Comparison of ENCODE assay signal across 12 cellular contexts in genomic region chr1:226645279-226645976, GRCh38.
DNase-seq lines count a peak whose midpoint lies in the region; ATAC-seq and TF ChIP-seq lines count a peak whose summit lies in the region.
"Had no signal": no experiment of that assay in that cellular context is flagged by ENCODE, and none has a peak within 500 bp of the region (broad histone marks: within the 10 kb centered on the region; RNA-seq: fewer than 3 reads in every experiment).

No MANE protein-coding gene starts in this region.

- H3K9me3 ChIP-seq in muscle layer of colon (ENCODE audit: low read length) (no peaks in the 10 kb centered on the region), transverse colon (no peaks in the 10 kb centered on the region), hepatocyte (ENCODE audit: low read depth) (no peaks in the 10 kb centered on the region)

- H3K4me1 ChIP-seq in muscle layer of colon (ENCODE audit: insufficient read depth, low read length), result peaks cover 56% of the 10 kb centered on the region
- peaks cover 26 to 37% (median 34%) of the 10 kb centered on the region in 4 donors for H3K4me1 ChIP-seq in transverse colon
- H3K4me1 ChIP-seq in hepatocyte (ENCODE audit: insufficient read depth), result peaks cover 5% of the 10 kb centered on the region

- H3K4me1 Mint-ChIP-seq in activated naive CD4-positive, alpha-beta T cell treated with anti-CD3 and anti-CD28 coated beads for 36 hours (ENCODE audit: low read depth), result peaks cover 64% of the 10 kb centered on the region
- peaks cover 62% of the 10 kb centered on the region for H3K4me1 Mint-ChIP-seq in activated naive CD8-positive, alpha-beta T cell treated with anti-CD3 and anti-CD28 coated beads for 36 hours

- H3K27ac ChIP-seq in muscle layer of colon (ENCODE audit: low read depth, low read length) (peak overlapping the region; percentile 47), transverse colon (peak overlapping the region in 3 of 4 donors; percentile 58 to 72 (median 61)), hepatocyte (no peak overlapping the region)
- H3K27ac ChIP-seq: SK-N-MC had no signal

- H3K4me3 ChIP-seq in muscle layer of colon (ENCODE audit: low read depth in 1 of 2, low read length in 2 of 2), result no peak overlapping the region
- H3K4me3 ChIP-seq in transverse colon, result no peak overlapping the region
- H3K4me3 ChIP-seq in hepatocyte, result no peak overlapping the region
- H3K4me3 ChIP-seq: SK-N-MC had no signal

- H3K36me3 ChIP-seq in muscle layer of colon (ENCODE audit: insufficient read depth, low read length), result peaks cover 51% of the 10 kb centered on the region
- peaks cover 0 to 17% (median 0%) of the 10 kb centered on the region in 4 donors for H3K36me3 ChIP-seq in transverse colon
- H3K36me3 ChIP-seq in hepatocyte (replicated peaks; ENCODE audit: insufficient read depth, low read depth), result no peaks in the 10 kb centered on the region

- no peak for TF ChIP-seq POLR2A in transverse colon (IDR thresholded peaks at IDR 0.05)

- H3K27me3 ChIP-seq in muscle layer of colon (ENCODE audit: control insufficient read depth in 1 of 2, insufficient read depth in 2 of 2, low read length in 2 of 2), result no peaks in the 10 kb centered on the region
- H3K27me3 ChIP-seq in transverse colon, result no peaks in the 10 kb centered on the region
- no peaks in the 10 kb centered on the region for H3K27me3 ChIP-seq in hepatocyte

- in situ Hi-C loops in transverse colon (cut with MboI; ENCODE audit: low pct_ligation_motif_present in 1 of 4, low pct_unique_long_range_greater_than_20kb in 1 of 4, low sequenced_read_pairs in 3 of 4), result loop anchor here in 1 of 4 donors (25.0 kb wide), 1 partner anchor 792 kb away; no protein-coding TSS in a partner anchor

- no peak overlapping the region for H3K4me3 Mint-ChIP-seq in activated naive CD4-positive, alpha-beta T cell treated with anti-CD3 and anti-CD28 coated beads for 36 hours
- no peak overlapping the region for H3K4me3 Mint-ChIP-seq in activated naive CD8-positive, alpha-beta T cell treated with anti-CD3 and anti-CD28 coated beads for 36 hours

- intact Hi-C loops in activated naive CD4-positive, alpha-beta T cell treated with anti-CD3 and anti-CD28 coated beads for 36 hours (cut with micrococcal nuclease), result no loop called here
- intact Hi-C loops in transverse colon (cut with DNase I; ENCODE audit: low total_unique reads), result no loop called here

- no peak for DNase-seq in activated naive CD4-positive, alpha-beta T cell treated with anti-CD3 and anti-CD28 coated beads for 36 hours
- no peak for DNase-seq in activated naive CD4-positive, alpha-beta T cell treated with Interleukin-2 at 50 U/mL for 16 hours
- no peak for DNase-seq in activated naive CD8-positive, alpha-beta T cell treated with anti-CD3 and anti-CD28 coated beads for 36 hours
- DNase-seq in transverse colon, result no peak
- DNase-seq in hepatocyte (ENCODE audit: low spot score), result no peak
- no peak for DNase-seq in activated CD4-positive, CD25-positive, alpha-beta regulatory T cell treated with anti-CD3 and anti-CD28 coated beads, Interleukin-2, amount 50 U/mL, for 72 hours
- DNase-seq: anterior cingulate cortex, NCI-H1436 treated with DMSO at 0.1 percent for 48 hours, NCI-H526 had no signal

- H3K79me2 ChIP-seq in hepatocyte, result no peaks in the 10 kb centered on the region

- H2AFZ ChIP-seq in hepatocyte, result no peak overlapping the region

- no peaks in the 10 kb centered on the region for H3K9me2 ChIP-seq in hepatocyte (replicated peaks; ENCODE audit: insufficient read depth)

- no peaks in the 10 kb centered on the region for H3K9me3 Mint-ChIP-seq in activated naive CD4-positive, alpha-beta T cell treated with anti-CD3 and anti-CD28 coated beads for 36 hours
- no peaks in the 10 kb centered on the region for H3K9me3 Mint-ChIP-seq in activated naive CD8-positive, alpha-beta T cell treated with anti-CD3 and anti-CD28 coated beads for 36 hours

- WGBS in transverse colon (ENCODE audit: low coverage in 1 of 2), 2 donors, result 86% methylated on average over 10 of the region's 10 CpGs; no CpG with 5 or more reads in 1 of the 2 donors
- WGBS in hepatocyte (ENCODE audit: low lambda C conversion rate, missing lambda C conversion rate), result 91% methylated on average over 10 of the region's 10 CpGs

- no peak overlapping the region for H3K9ac ChIP-seq in muscle layer of colon (ENCODE audit: low read length)

- TF ChIP-seq CTCF in transverse colon (IDR thresholded peaks at IDR 0.05) (no peak), hepatocyte (IDR thresholded peaks at IDR 0.05; ENCODE audit: poor library complexity) (no peak)

- no peaks in the 10 kb centered on the region for H4K20me1 ChIP-seq in hepatocyte (ENCODE audit: insufficient read depth, poor library complexity, severe bottlenecking)

- CTCF ChIA-PET in activated naive CD4-positive, alpha-beta T cell treated with anti-CD3 and anti-CD28 coated beads for 36 hours (lab: Charles Lee), result interaction anchor here (1.5 to 3.8 kb wide), 3 partner anchors 11 to 42 kb away, joined by 3 to 23 read pairs (median 11); no protein-coding TSS in a partner anchor

- peaks cover 23% of the 10 kb centered on the region for H3K36me3 Mint-ChIP-seq in activated naive CD4-positive, alpha-beta T cell treated with anti-CD3 and anti-CD28 coated beads for 36 hours (ENCODE audit: low read depth)
- peaks cover 28% of the 10 kb centered on the region for H3K36me3 Mint-ChIP-seq in activated naive CD8-positive, alpha-beta T cell treated with anti-CD3 and anti-CD28 coated beads for 36 hours

- H3K27ac Mint-ChIP-seq in activated naive CD4-positive, alpha-beta T cell treated with anti-CD3 and anti-CD28 coated beads for 36 hours, result peak overlapping the region; percentile 31
- H3K27ac Mint-ChIP-seq in activated naive CD8-positive, alpha-beta T cell treated with anti-CD3 and anti-CD28 coated beads for 36 hours, result peak overlapping the region; percentile 95

- no peak overlapping the region for H3K4me2 ChIP-seq in hepatocyte

- no peaks in the 10 kb centered on the region for H3K27me3 Mint-ChIP-seq in activated naive CD4-positive, alpha-beta T cell treated with anti-CD3 and anti-CD28 coated beads for 36 hours (ENCODE audit: low read depth)
- no peaks in the 10 kb centered on the region for H3K27me3 Mint-ChIP-seq in activated naive CD8-positive, alpha-beta T cell treated with anti-CD3 and anti-CD28 coated beads for 36 hours

- no peak for TF ChIP-seq EP300 in transverse colon (IDR thresholded peaks at IDR 0.05; ENCODE audit: low read depth)

- no peak for ATAC-seq in HG02884 (IDR thresholded peaks at IDR 0.05; ENCODE audit: unreplicated experiment)
